22 cellular contexts compared by ENCODE assay signal in genomic region chrX:46994096-46994495, GRCh38.
DNase-seq lines count a peak whose midpoint lies in the region; ATAC-seq and TF ChIP-seq lines count a peak whose summit lies in the region.
"Had no signal": no experiment of that assay in that cellular context is flagged by ENCODE, and none has a peak within 500 bp of the region (broad histone marks: within the 10 kb centered on the region; RNA-seq: fewer than 3 reads in every experiment).

No MANE protein-coding gene starts in this region.

- DNase-seq in NCI-H69 (lab: John Stamatoyannopoulos, UW) (peak; percentile 21), inferior parietal cortex (ENCODE audit: extremely low spot score) (peak; percentile 52), sciatic nerve (ENCODE audit: low spot score) (no peak), right atrium auricular region (ENCODE audit: low spot score) (no peak), endodermal cell (no peak), natural killer cell (no peak)
- DNase-seq: activated B cell treated with CpG ODN at 0.5 μM for 24 hours; activated CD4-positive, alpha-beta T cell treated with anti-CD3 and anti-CD28 coated beads, Interleukin-2, amount 50 U/mL, for 4 hours; activated CD8-positive, alpha-beta memory T cell treated with anti-CD3 and anti-CD28 coated beads, Interleukin-2, amount 50 U/mL, for 4 hours; activated naive CD8-positive, alpha-beta T cell treated with anti-CD3 and anti-CD28 coated beads, Interleukin-2, amount 10 ng/mL, durations not matched to agents 7 days and 5 days; brain microvascular endothelial cell; CD4-positive, alpha-beta memory T cell; cortex of kidney; HCEC 1CT; islet precursor cell; lower lobe of right lung; NCI-H1417 treated with DMSO at 0.1 percent for 48 hours; NCI-H446; T-helper 9 cell; uterus had no signal

- H3K4me3 Mint-ChIP-seq in endodermal cell (no peak overlapping the region), natural killer cell (no peak overlapping the region)
- H3K4me3 Mint-ChIP-seq: activated B cell treated with CpG ODN at 0.5 μM for 24 hours; activated naive CD8-positive, alpha-beta T cell treated with anti-CD3 and anti-CD28 coated beads, Interleukin-2, amount 10 ng/mL, durations not matched to agents 7 days and 5 days; CD4-positive, alpha-beta memory T cell had no signal

- H3K9me3 ChIP-seq in right atrium auricular region (peaks cover 0 to 16% of the 10 kb centered on the region in 2 donors), endodermal cell (ENCODE audit: control insufficient read depth, low read length) (no peaks in the 10 kb centered on the region)
- H3K9me3 ChIP-seq: lower lobe of right lung had no signal

- ATAC-seq in sciatic nerve = peak; percentile 76
- no peak for ATAC-seq in natural killer cell
- ATAC-seq: lower lobe of right lung had no signal

- no peak overlapping the region for H3K9ac ChIP-seq in endodermal cell (ENCODE audit: extremely low read depth, low read length, poor library complexity, severe bottlenecking)
- H3K9ac ChIP-seq: parathyroid adenoma had no signal

- H3K4me1 Mint-ChIP-seq in endodermal cell (peaks cover 15% of the 10 kb centered on the region), natural killer cell (no peaks in the 10 kb centered on the region)
- H3K4me1 Mint-ChIP-seq: activated naive CD8-positive, alpha-beta T cell treated with anti-CD3 and anti-CD28 coated beads, Interleukin-2, amount 10 ng/mL, durations not matched to agents 7 days and 5 days; CD4-positive, alpha-beta memory T cell had no signal

- H3K36me3 ChIP-seq in right atrium auricular region (no peaks in the 10 kb centered on the region), endodermal cell (ENCODE audit: control insufficient read depth, insufficient read depth, low read length) (peaks cover 14% of the 10 kb centered on the region)
- H3K36me3 ChIP-seq: brain microvascular endothelial cell, lower lobe of right lung, uterus had no signal

- H3K4me3 ChIP-seq in right atrium auricular region (no peak overlapping the region), endodermal cell (ENCODE audit: low read length) (no peak overlapping the region)
- H3K4me3 ChIP-seq: lower lobe of right lung, uterus had no signal

- H3K27ac ChIP-seq in cingulate gyrus (ENCODE audit: low read depth, low read length) (peak overlapping the region; percentile 24), right atrium auricular region (no peak overlapping the region), endodermal cell (ENCODE audit: low read depth, low read length) (no peak overlapping the region)
- H3K27ac ChIP-seq: brain microvascular endothelial cell, lower lobe of right lung, parathyroid adenoma, uterus had no signal

- H3K27me3 Mint-ChIP-seq in endodermal cell (ENCODE audit: insufficient read depth) = no peaks in the 10 kb centered on the region
- H3K27me3 Mint-ChIP-seq in natural killer cell (ENCODE audit: low read depth in 2 of 2) = peaks cover 0 to 7% of the 10 kb centered on the region in 2 donors
- H3K27me3 Mint-ChIP-seq: activated B cell treated with CpG ODN at 0.5 μM for 24 hours; activated naive CD8-positive, alpha-beta T cell treated with anti-CD3 and anti-CD28 coated beads, Interleukin-2, amount 10 ng/mL, durations not matched to agents 7 days and 5 days; CD4-positive, alpha-beta memory T cell had no signal

- H3K36me3 Mint-ChIP-seq in endodermal cell (ENCODE audit: low read depth) (peaks cover 32% of the 10 kb centered on the region), natural killer cell (no peaks in the 10 kb centered on the region)
- H3K36me3 Mint-ChIP-seq: activated naive CD8-positive, alpha-beta T cell treated with anti-CD3 and anti-CD28 coated beads, Interleukin-2, amount 10 ng/mL, durations not matched to agents 7 days and 5 days; CD4-positive, alpha-beta memory T cell had no signal

- H3K27me3 ChIP-seq in right atrium auricular region = no peaks in the 10 kb centered on the region
- H3K27me3 ChIP-seq in endodermal cell (ENCODE audit: control insufficient read depth, insufficient read depth, low read length, poor library complexity, severe bottlenecking) = no peaks in the 10 kb centered on the region
- H3K27me3 ChIP-seq: brain microvascular endothelial cell, uterus had no signal

- H3K4me1 ChIP-seq in right atrium auricular region = no peaks in the 10 kb centered on the region
- H3K4me1 ChIP-seq in endodermal cell (ENCODE audit: control insufficient read depth, insufficient read depth, low read length) = no peaks in the 10 kb centered on the region
- H3K4me1 ChIP-seq: lower lobe of right lung, parathyroid adenoma, uterus had no signal

- intact Hi-C loops in sciatic nerve (cut with DNase I) = no loop called here
- intact Hi-C loops in natural killer cell (cut with micrococcal nuclease) = no loop called here

- no peak for TF ChIP-seq CTCF in right atrium auricular region (IDR thresholded peaks at IDR 0.05)
- no peak for TF ChIP-seq CTCF in endodermal cell (conservative IDR thresholded peaks at IDR 0.05)
- no peak for TF ChIP-seq CTCF in natural killer cell (IDR thresholded peaks at IDR 0.05)

- H3K9me3 Mint-ChIP-seq in endodermal cell (peaks cover 64% of the 10 kb centered on the region), natural killer cell (no peaks in the 10 kb centered on the region)
- H3K9me3 Mint-ChIP-seq: activated naive CD8-positive, alpha-beta T cell treated with anti-CD3 and anti-CD28 coated beads, Interleukin-2, amount 10 ng/mL, durations not matched to agents 7 days and 5 days had no signal

- H3K27ac Mint-ChIP-seq in endodermal cell (no peak overlapping the region), natural killer cell (no peak overlapping the region)
- H3K27ac Mint-ChIP-seq: activated B cell treated with CpG ODN at 0.5 μM for 24 hours; activated naive CD8-positive, alpha-beta T cell treated with anti-CD3 and anti-CD28 coated beads, Interleukin-2, amount 10 ng/mL, durations not matched to agents 7 days and 5 days; CD4-positive, alpha-beta memory T cell had no signal

Comparison
In these comparisons a context has a peak if more than half of its experiments do, and no peak if none do; other contexts are left out.
1. DNase-seq: peak in NCI-H69 (single experiment) and inferior parietal cortex (single experiment); none in sciatic nerve (single experiment), right atrium auricular region (single experiment), endodermal cell (single experiment) and natural killer cell (single experiment).